1 cellular context compared by ENCODE assay signal in the genomic region with DNA sequence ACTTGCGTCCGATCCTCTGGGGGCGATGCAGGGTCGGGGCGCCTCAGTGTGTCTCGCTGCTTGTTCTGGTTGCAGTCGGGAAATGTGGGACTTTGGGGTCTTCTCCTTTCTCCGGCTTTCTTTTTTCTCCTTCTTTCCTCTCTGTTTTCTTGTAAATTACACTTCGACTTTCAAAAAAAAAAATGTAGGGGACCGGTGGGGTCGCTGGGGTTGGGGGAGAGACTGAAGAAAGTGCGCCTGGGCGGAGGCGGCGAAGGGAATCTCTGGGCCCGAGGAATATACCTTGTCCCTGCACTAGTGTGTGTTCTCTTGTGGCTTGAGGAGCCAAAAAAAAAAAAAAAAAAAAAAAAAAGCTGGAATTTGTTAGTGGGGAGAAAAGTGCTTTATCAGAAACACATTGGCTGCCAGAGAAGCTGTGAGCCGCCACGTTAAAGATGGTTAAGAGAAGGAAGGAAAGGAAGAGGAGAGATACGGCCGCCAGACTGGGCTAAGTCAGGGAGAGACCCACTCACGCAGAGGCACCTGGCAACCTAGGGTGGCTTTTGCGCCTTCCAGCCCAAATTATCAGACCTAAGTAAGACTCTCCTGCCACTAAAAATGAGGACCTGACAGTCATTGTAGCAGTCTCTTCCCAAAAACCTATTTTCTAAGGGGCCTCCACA.
TF ChIP-seq lines count a peak whose summit lies in the region.

No MANE protein-coding gene starts in this region.

TF ChIP-seq in GM12878, 131 proteins besides CTCF, POLR2A, EP300 and RAD21:
- TF ChIP-seq ZNF217 (IDR thresholded peaks at IDR 0.05) = no peak
